In genomic region chr1:180502361-180503273, GRCh38 we compare ENCODE assay signal across 8 cellular contexts. TPM values are rescaled to one million over a fixed set of nuclear protein-coding genes. Genes with fewer than 3 reads are reported as not detected.
DNase-seq lines count a peak whose midpoint lies in the region; TF ChIP-seq lines count a peak whose summit lies in the region.

TSS of gene ACBD6 (minus strand) at chr1:180502577. CDS start at chr1:180502266, 311 bp downstream.

- peak within 1 kb of the TSS; percentile 83 for H3K27ac ChIP-seq in stomach smooth muscle (ENCODE audit: low read length)

- H3K9me3 ChIP-seq in stomach smooth muscle (ENCODE audit: control insufficient read depth in 2 of 2, low read length in 2 of 2), result no peaks in the 10 kb centered on the region

- H3K36me3 Mint-ChIP-seq in neural crest cell (ENCODE audit: low read depth), result peaks cover 4% of the 10 kb centered on the region

- no peaks in the 10 kb centered on the region for H3K36me3 ChIP-seq in stomach smooth muscle (ENCODE audit: control insufficient read depth in 2 of 2, insufficient read depth in 2 of 2, low read length in 2 of 2)

- peak within 1 kb of the TSS; percentile 94 for H3K4me3 Mint-ChIP-seq in neural crest cell

- H3K9me3 Mint-ChIP-seq in neural crest cell, result no peaks in the 10 kb centered on the region

- H3K9ac ChIP-seq in stomach smooth muscle (ENCODE audit: low read length in 2 of 2), result peak within 1 kb of the TSS; percentile 86 to 88

- peaks cover 3% of the 10 kb centered on the region for H3K4me1 ChIP-seq in stomach smooth muscle (ENCODE audit: control insufficient read depth, insufficient read depth, low read length)

- peaks cover 38% of the 10 kb centered on the region for H3K4me1 Mint-ChIP-seq in neural crest cell

- DNase-seq in GDM1 (lab: John Stamatoyannopoulos, UW) (peak; percentile 86), H4 (ENCODE audit: low spot score) (peak; percentile 80), SHP77 treated with DMSO at 0.1 percent for 48 hours (lab: John Stamatoyannopoulos, UW) (peak; percentile 83), fibroblast of villous mesenchyme (ENCODE audit: low read depth) (peak; percentile 85), neural crest cell (ENCODE audit: low read depth, low spot score) (peak; percentile 84)
- DNase-seq in activated effector memory CD4-positive, alpha-beta T cell treated with anti-CD3 and anti-CD28 coated beads, Interleukin-2, amount 50 U/mL, for 16 hours, result peak; percentile 94

- TF ChIP-seq CTCF in LNCAP (IDR thresholded peaks at IDR 0.05) (peak; percentile 11; the same call in 1 of the 2 replicates), fibroblast of villous mesenchyme (IDR thresholded peaks at IDR 0.05; ENCODE audit: insufficient read depth, low read depth, low read length) (no peak), neural crest cell (conservative IDR thresholded peaks at IDR 0.05) (peak; percentile 26)

- H3K4me3 ChIP-seq in fibroblast of villous mesenchyme (ENCODE audit: low read depth, low read length), result peak within 1 kb of the TSS; percentile 96
- H3K4me3 ChIP-seq in stomach smooth muscle (ENCODE audit: low read length in 2 of 2), result peak within 1 kb of the TSS; percentile 91 to 95

- no peaks in the 10 kb centered on the region for H3K27me3 Mint-ChIP-seq in neural crest cell (ENCODE audit: low read depth)

- H3K27ac Mint-ChIP-seq in neural crest cell (ENCODE audit: unreplicated experiment), result peak within 1 kb of the TSS; percentile 96

- no peaks in the 10 kb centered on the region for H3K27me3 ChIP-seq in stomach smooth muscle (ENCODE audit: control insufficient read depth in 1 of 2, insufficient read depth in 2 of 2, low read length in 2 of 2)

RNA-seq across cellular contexts. Expression of gene ACBD6, which starts in this region (rescaled TPM):
- total RNA-seq in H4 (2014; rRNA removed; shearing (Covaris generic)), result 66.9 and 67.6 TPM in 2 replicates
- total RNA-seq in fibroblast of villous mesenchyme (44.5 and 66.0 TPM in 2 replicates), neural crest cell (56.4 and 59.1 TPM in 2 replicates)

Comparison
In these comparisons a context has a peak if more than half of its experiments do, and no peak if none do; other contexts are left out.
1. Peak in every context shown above with its lines: DNase-seq, H3K4me3 ChIP-seq and H3K27ac ChIP-seq.